In genomic region chr6:2953098-2953497, GRCh38 we compare ENCODE assay signal across 11 cellular contexts. TPM values are rescaled to one million over a fixed set of nuclear protein-coding genes. Genes with fewer than 3 reads are reported as not detected.
DNase-seq lines count a peak whose midpoint lies in the region; ATAC-seq and TF ChIP-seq lines count a peak whose summit lies in the region.
"Had no signal": no experiment of that assay in that cellular context is flagged by ENCODE, and none has a peak within 500 bp of the region (broad histone marks: within the 10 kb centered on the region; RNA-seq: fewer than 3 reads in every experiment).

No MANE protein-coding gene starts in this region.

- H4K20me1 ChIP-seq in DND-41 (ENCODE audit: insufficient read depth, low read length) (no peaks in the 10 kb centered on the region), hepatocyte (ENCODE audit: insufficient read depth, poor library complexity, severe bottlenecking) (no peaks in the 10 kb centered on the region)

- no peaks in the 10 kb centered on the region for H3K9me3 Mint-ChIP-seq in activated B cell treated with CpG ODN at 0.5 μM for 24 hours
- no peaks in the 10 kb centered on the region for H3K9me3 Mint-ChIP-seq in activated CD8-positive, alpha-beta memory T cell treated with anti-CD3 and anti-CD28 coated beads, Interleukin-2, amount 10 ng/mL, durations not matched to agents 7 days and 5 days (ENCODE audit: low read depth)
- no peaks in the 10 kb centered on the region for H3K9me3 Mint-ChIP-seq in activated CD4-positive, alpha-beta T cell treated with anti-CD3 and anti-CD28 coated beads, Interleukin-2, amount 10 ng/mL, durations not matched to agents 24 days and 14 days
- H3K9me3 Mint-ChIP-seq: activated CD8-positive, alpha-beta T cell treated with anti-CD3 and anti-CD28 coated beads for 36 hours; CD4-positive, alpha-beta T cell had no signal

- H3K4me1 Mint-ChIP-seq in activated B cell treated with CpG ODN at 0.5 μM for 24 hours, result peaks cover 19% of the 10 kb centered on the region
- peaks cover 3% of the 10 kb centered on the region for H3K4me1 Mint-ChIP-seq in activated CD8-positive, alpha-beta memory T cell treated with anti-CD3 and anti-CD28 coated beads, Interleukin-2, amount 10 ng/mL, durations not matched to agents 7 days and 5 days
- peaks cover 9% of the 10 kb centered on the region for H3K4me1 Mint-ChIP-seq in activated CD4-positive, alpha-beta T cell treated with anti-CD3 and anti-CD28 coated beads, Interleukin-2, amount 10 ng/mL, durations not matched to agents 24 days and 14 days

- H3K4me1 ChIP-seq in DND-41 (ENCODE audit: insufficient read depth, low read length) (no peaks in the 10 kb centered on the region), hepatocyte (ENCODE audit: insufficient read depth) (no peaks in the 10 kb centered on the region), skeletal muscle tissue (ENCODE audit: control insufficient read depth in 3 of 3, insufficient read depth in 3 of 3, low read length in 3 of 3) (peaks cover 14 to 23% (median 22%) of the 10 kb centered on the region in 3 donors)

- DNase-seq in DND-41 (no peak), activated B cell treated with CpG ODN at 0.5 μM for 24 hours (no peak), hepatocyte (ENCODE audit: low spot score) (no peak), HT-29 (ENCODE audit: low spot score) (no peak)
- DNase-seq in activated CD8-positive, alpha-beta memory T cell treated with anti-CD3 and anti-CD28 coated beads, Interleukin-2, amount 10 ng/mL, durations not matched to agents 7 days and 5 days, result no peak
- no peak for DNase-seq in activated CD4-positive, alpha-beta T cell treated with anti-CD3 and anti-CD28 coated beads, Interleukin-2, amount 10 ng/mL, durations not matched to agents 24 days and 14 days

- H2AFZ ChIP-seq in DND-41 (ENCODE audit: low read depth, low read length), result 0 out of 2 replicates have a peak overlapping the region, but pooled peaks have one; percentile 39
- H2AFZ ChIP-seq in hepatocyte, result peak overlapping the region; percentile 42

- TF ChIP-seq CTCF in DND-41 (IDR thresholded peaks at IDR 0.05; ENCODE audit: borderline replicate concordance, extremely low read depth, low read length, poor library complexity, severe bottlenecking), result no peak
- TF ChIP-seq CTCF in activated B cell treated with CpG ODN at 0.5 μM for 24 hours (IDR thresholded peaks at IDR 0.05), result no peak
- TF ChIP-seq CTCF in hepatocyte (IDR thresholded peaks at IDR 0.05; ENCODE audit: poor library complexity), result no peak

- CTCF ChIA-PET in activated B cell treated with CpG ODN at 0.5 μM for 24 hours (lab: Charles Lee), result interaction anchor here (0.9 to 2.6 kb wide), 17 partner anchors 10 to 162 kb away, joined by 3 to 41 read pairs (median 5); partner anchors contain the start of gene SERPINB1
- CTCF ChIA-PET in activated CD8-positive, alpha-beta memory T cell treated with anti-CD3 and anti-CD28 coated beads, Interleukin-2, amount 10 ng/mL, durations not matched to agents 7 days and 5 days (lab: Charles Lee), result interaction anchor here (0.6 to 4.1 kb wide), 23 partner anchors 10 to 203 kb away, joined by 3 to 41 read pairs (median 4); partner anchors contain the start of gene SERPINB6

- no peak overlapping the region for H3K27ac ChIP-seq in DND-41 (ENCODE audit: low read length)
- peak overlapping the region; percentile 68 for H3K27ac ChIP-seq in hepatocyte
- H3K27ac ChIP-seq in skeletal muscle tissue (ENCODE audit: low read depth, low read length), result peak overlapping the region; percentile 2

- H3K36me3 ChIP-seq in DND-41 (ENCODE audit: insufficient read depth, low read length), result no peaks in the 10 kb centered on the region
- H3K36me3 ChIP-seq in hepatocyte (replicated peaks; ENCODE audit: insufficient read depth, low read depth), result no peaks in the 10 kb centered on the region
- H3K36me3 ChIP-seq in skeletal muscle tissue (ENCODE audit: control insufficient read depth in 3 of 3, insufficient read depth in 3 of 3, low read length in 3 of 3), result peaks cover 11 to 17% (median 11%) of the 10 kb centered on the region in 3 donors

- no peaks in the 10 kb centered on the region for H3K9me3 ChIP-seq in DND-41 (ENCODE audit: insufficient read depth, low read length, severe bottlenecking)
- H3K9me3 ChIP-seq in hepatocyte (ENCODE audit: low read depth), result no peaks in the 10 kb centered on the region
- H3K9me3 ChIP-seq in skeletal muscle tissue (ENCODE audit: control insufficient read depth in 3 of 3, low read length in 3 of 3), result no peaks in the 10 kb centered on the region

- POLR2A ChIA-PET in activated B cell treated with CpG ODN at 0.5 μM for 24 hours (lab: Charles Lee), result interaction anchor here (1.7 to 1.8 kb wide), 2 partner anchors 11 to 36 kb away, joined by 11 to 24 read pairs; no protein-coding TSS in a partner anchor

- peaks cover 3% of the 10 kb centered on the region for H3K27me3 ChIP-seq in DND-41 (ENCODE audit: insufficient read depth, low read length, poor library complexity)
- H3K27me3 ChIP-seq in hepatocyte, result no peaks in the 10 kb centered on the region
- no peaks in the 10 kb centered on the region for H3K27me3 ChIP-seq in skeletal muscle tissue (ENCODE audit: control insufficient read depth in 3 of 3, insufficient read depth in 3 of 3, low read length in 3 of 3)

- no peaks in the 10 kb centered on the region for H3K27me3 Mint-ChIP-seq in activated B cell treated with CpG ODN at 0.5 μM for 24 hours
- H3K27me3 Mint-ChIP-seq in activated CD8-positive, alpha-beta memory T cell treated with anti-CD3 and anti-CD28 coated beads, Interleukin-2, amount 10 ng/mL, durations not matched to agents 7 days and 5 days, result no peaks in the 10 kb centered on the region
- peaks cover 3% of the 10 kb centered on the region for H3K27me3 Mint-ChIP-seq in activated CD4-positive, alpha-beta T cell treated with anti-CD3 and anti-CD28 coated beads, Interleukin-2, amount 10 ng/mL, durations not matched to agents 24 days and 14 days
- H3K27me3 Mint-ChIP-seq: activated CD8-positive, alpha-beta T cell treated with anti-CD3 and anti-CD28 coated beads for 36 hours; activated naive CD8-positive, alpha-beta T cell; CD4-positive, alpha-beta T cell had no signal

- H3K4me2 ChIP-seq in DND-41 (ENCODE audit: insufficient read depth, low read length), result no peak overlapping the region
- H3K4me2 ChIP-seq in hepatocyte, result peak overlapping the region; percentile 43

- H3K9me2 ChIP-seq in hepatocyte (replicated peaks; ENCODE audit: insufficient read depth), result no peaks in the 10 kb centered on the region

- no peaks in the 10 kb centered on the region for H3K79me2 ChIP-seq in DND-41 (ENCODE audit: insufficient read depth, low read length)
- peaks cover 8% of the 10 kb centered on the region for H3K79me2 ChIP-seq in hepatocyte

- WGBS in hepatocyte (ENCODE audit: low lambda C conversion rate, missing lambda C conversion rate), result 94% methylated on average over 12 of the region's 12 CpGs

- no peak overlapping the region for H3K27ac Mint-ChIP-seq in activated B cell treated with CpG ODN at 0.5 μM for 24 hours
- no peak overlapping the region for H3K27ac Mint-ChIP-seq in activated CD8-positive, alpha-beta memory T cell treated with anti-CD3 and anti-CD28 coated beads, Interleukin-2, amount 10 ng/mL, durations not matched to agents 7 days and 5 days
- no peak overlapping the region for H3K27ac Mint-ChIP-seq in activated CD4-positive, alpha-beta T cell treated with anti-CD3 and anti-CD28 coated beads, Interleukin-2, amount 10 ng/mL, durations not matched to agents 24 days and 14 days
- H3K27ac Mint-ChIP-seq: activated naive CD8-positive, alpha-beta T cell; CD4-positive, alpha-beta T cell had no signal

- intact Hi-C loops in activated B cell treated with CpG ODN at 0.5 μM for 24 hours (cut with micrococcal nuclease), result loop anchor here (2.0 kb wide), 1 partner anchor 20 kb away; no protein-coding TSS in a partner anchor
- intact Hi-C loops in activated CD4-positive, alpha-beta T cell treated with anti-CD3 and anti-CD28 coated beads, Interleukin-2, amount 10 ng/mL, durations not matched to agents 24 days and 14 days (cut with micrococcal nuclease), result no loop called here

- H3K36me3 Mint-ChIP-seq in activated B cell treated with CpG ODN at 0.5 μM for 24 hours (ENCODE audit: low read depth), result peaks cover 28% of the 10 kb centered on the region
- H3K36me3 Mint-ChIP-seq in activated CD8-positive, alpha-beta memory T cell treated with anti-CD3 and anti-CD28 coated beads, Interleukin-2, amount 10 ng/mL, durations not matched to agents 7 days and 5 days, result peaks cover 14% of the 10 kb centered on the region
- H3K36me3 Mint-ChIP-seq in activated CD4-positive, alpha-beta T cell treated with anti-CD3 and anti-CD28 coated beads, Interleukin-2, amount 10 ng/mL, durations not matched to agents 24 days and 14 days (ENCODE audit: low read depth), result peaks cover 15% of the 10 kb centered on the region

- H3K4me3 Mint-ChIP-seq in activated B cell treated with CpG ODN at 0.5 μM for 24 hours, result peak overlapping the region; percentile 75
- no peak overlapping the region for H3K4me3 Mint-ChIP-seq in activated CD8-positive, alpha-beta memory T cell treated with anti-CD3 and anti-CD28 coated beads, Interleukin-2, amount 10 ng/mL, durations not matched to agents 7 days and 5 days
- H3K4me3 Mint-ChIP-seq in activated CD4-positive, alpha-beta T cell treated with anti-CD3 and anti-CD28 coated beads, Interleukin-2, amount 10 ng/mL, durations not matched to agents 24 days and 14 days, result no peak overlapping the region

- no peak for ATAC-seq in DND-41 (ENCODE audit: insufficient read depth, low read depth)
- no peak for ATAC-seq in activated B cell treated with CpG ODN at 0.5 μM for 24 hours (ENCODE audit: low read depth)
- no peak for ATAC-seq in GM21619 (IDR thresholded peaks at IDR 0.05; ENCODE audit: unreplicated experiment)
- no peak for ATAC-seq in activated CD8-positive, alpha-beta memory T cell treated with anti-CD3 and anti-CD28 coated beads, Interleukin-2, amount 10 ng/mL, durations not matched to agents 7 days and 5 days

- no peak overlapping the region for H3K9ac ChIP-seq in DND-41 (ENCODE audit: low read depth, low read length)
- peak overlapping the region in 1 of 3 donors; percentile 57 for H3K9ac ChIP-seq in skeletal muscle tissue (ENCODE audit: low read depth in 1 of 3, low read length in 3 of 3)

- no peak overlapping the region for H3K4me3 ChIP-seq in DND-41 (ENCODE audit: low read depth in 1 of 2, low read length in 2 of 2)
- H3K4me3 ChIP-seq in hepatocyte, result no peak overlapping the region
- H3K4me3 ChIP-seq in skeletal muscle tissue (ENCODE audit: low read length in 3 of 3), result no peak overlapping the region

RNA-seq across cellular contexts. Expression of gene SERPINB6, which starts 18.3 kb away (rescaled TPM):
- 51.7 and 56.1 TPM in 2 replicates for total RNA-seq in activated B cell treated with CpG ODN at 0.5 μM for 24 hours
- 77.7 and 87.9 TPM in 2 replicates for total RNA-seq in hepatocyte
- polyA plus RNA-seq in hepatocyte, result 109 and 117 TPM in 2 replicates
- 52.7 TPM for total RNA-seq in skeletal muscle tissue
- total RNA-seq in HT-29 (2014; rRNA removed; shearing (Covaris generic)), result 68.0 and 74.6 TPM in 2 replicates
- 10 to 100 TPM; 55.2 to 56.0 TPM for total RNA-seq in activated CD8-positive, alpha-beta memory T cell treated with anti-CD3 and anti-CD28 coated beads, Interleukin-2, amount 10 ng/mL, durations not matched to agents 7 days and 5 days
- 33.1 and 36.2 TPM in 2 replicates for total RNA-seq in activated CD4-positive, alpha-beta T cell treated with anti-CD3 and anti-CD28 coated beads, Interleukin-2, amount 10 ng/mL, durations not matched to agents 24 days and 14 days

RNA-seq across cellular contexts. Expression of gene NQO2, which starts 46.6 kb away (rescaled TPM):
- 11.9 and 12.3 TPM in 2 replicates for total RNA-seq in activated B cell treated with CpG ODN at 0.5 μM for 24 hours
- total RNA-seq in hepatocyte, result 22.5 and 23.4 TPM in 2 replicates
- polyA plus RNA-seq in hepatocyte, result 28.6 and 38.5 TPM in 2 replicates
- 5.7 TPM for total RNA-seq in skeletal muscle tissue
- 24.4 and 28.5 TPM in 2 replicates for total RNA-seq in HT-29 (2014; rRNA removed; shearing (Covaris generic))
- 10 to 100 TPM; 11.9 to 14.5 TPM for total RNA-seq in activated CD8-positive, alpha-beta memory T cell treated with anti-CD3 and anti-CD28 coated beads, Interleukin-2, amount 10 ng/mL, durations not matched to agents 7 days and 5 days
- total RNA-seq in activated CD4-positive, alpha-beta T cell treated with anti-CD3 and anti-CD28 coated beads, Interleukin-2, amount 10 ng/mL, durations not matched to agents 24 days and 14 days, result 29.1 and 34.0 TPM in 2 replicates

RNA-seq across cellular contexts. Expression of gene SERPINB9, which starts 50.0 kb away (rescaled TPM):
- total RNA-seq in activated B cell treated with CpG ODN at 0.5 μM for 24 hours (142 and 149 TPM in 2 replicates), hepatocyte (37.2 and 51.1 TPM in 2 replicates), skeletal muscle tissue (3.1 TPM)
- 60.5 and 70.0 TPM in 2 replicates for polyA plus RNA-seq in hepatocyte
- 2.0 and 2.9 TPM in 2 replicates for total RNA-seq in HT-29 (2014; rRNA removed; shearing (Covaris generic))
- total RNA-seq in activated CD8-positive, alpha-beta memory T cell treated with anti-CD3 and anti-CD28 coated beads, Interleukin-2, amount 10 ng/mL, durations not matched to agents 7 days and 5 days, result 10 to 100 TPM; 56.0 to 94.9 TPM
- 81.3 and 83.8 TPM in 2 replicates for total RNA-seq in activated CD4-positive, alpha-beta T cell treated with anti-CD3 and anti-CD28 coated beads, Interleukin-2, amount 10 ng/mL, durations not matched to agents 24 days and 14 days
